ENCODE assay signal across 8 cellular contexts in genomic region chr2:20666114-20666363, GRCh38. TPM values are rescaled to one million over a fixed set of nuclear protein-coding genes. Genes with fewer than 3 reads are reported as not detected.
A peak's percentile ranks its signal among the peaks of the same experiment; 100 is the strongest.
DNase-seq lines count a peak whose midpoint lies in the region; ATAC-seq and TF ChIP-seq lines count a peak whose summit lies in the region.

No MANE protein-coding gene starts in this region.

- DNase-seq in heart right ventricle, result no peak
- DNase-seq in Right ventricle myocardium inferior (ENCODE audit: missing footprints), result no peak
- no peak for DNase-seq in adipocyte (ENCODE audit: low read depth)
- no peak for DNase-seq in lower lobe of right lung
- no peak for DNase-seq in uterus
- no peak for DNase-seq in cortex of kidney (lab: John Stamatoyannopoulos, UW)
- no peak for DNase-seq in hepatic stellate cell (ENCODE audit: low spot score)
- no peak for DNase-seq in NCI-H69 (lab: John Stamatoyannopoulos, UW)

- H3K36me3 ChIP-seq in heart right ventricle, result no peaks in the 10 kb centered on the region
- no peaks in the 10 kb centered on the region for H3K36me3 ChIP-seq in adipocyte (ENCODE audit: control insufficient read depth, insufficient read depth, low read length, severe bottlenecking)
- no peaks in the 10 kb centered on the region for H3K36me3 ChIP-seq in lower lobe of right lung
- H3K36me3 ChIP-seq in uterus, result no peaks in the 10 kb centered on the region

- intact Hi-C loops in heart right ventricle (cut with DNase I) (loop anchor here in 3 of 10 donors (10.0 kb wide), 2 partner anchors 159 to 449 kb away; partner anchors contain the start of gene LDAH (in 1 of the 3)), Right ventricle myocardium inferior (cut with DNase I) (no loop called here), lower lobe of right lung (cut with DNase I) (no loop called here), uterus (cut with DNase I; ENCODE audit: low total_unique reads) (loop anchor here (5.0 kb wide), 1 partner anchor 296 kb away; no protein-coding TSS in a partner anchor)

- H3K9me3 ChIP-seq in heart right ventricle, result no peaks in the 10 kb centered on the region
- H3K9me3 ChIP-seq in adipocyte (ENCODE audit: control insufficient read depth, low read length), result no peaks in the 10 kb centered on the region
- H3K9me3 ChIP-seq in lower lobe of right lung, result no peaks in the 10 kb centered on the region
- no peaks in the 10 kb centered on the region for H3K9me3 ChIP-seq in uterus

- H3K4me1 ChIP-seq in heart right ventricle (peaks cover 0 to 31% (median 20%) of the 10 kb centered on the region in 9 donors), adipocyte (ENCODE audit: control insufficient read depth, insufficient read depth, low read length) (no peaks in the 10 kb centered on the region), lower lobe of right lung (peaks cover 25% of the 10 kb centered on the region), uterus (peaks cover 0 to 11% of the 10 kb centered on the region in 2 donors)

- H3K27me3 ChIP-seq in heart right ventricle (peaks cover 36 to 97% (median 96%) of the 10 kb centered on the region in 7 donors), adipocyte (replicated peaks; ENCODE audit: control insufficient read depth, insufficient read depth, low read length) (peaks cover 72% of the 10 kb centered on the region), lower lobe of right lung (ENCODE audit: low read depth) (peaks cover 93% of the 10 kb centered on the region), uterus (peaks cover 0 to 6% of the 10 kb centered on the region in 2 donors)

- TF ChIP-seq CTCF in heart right ventricle (IDR thresholded peaks at IDR 0.05), result no peak
- TF ChIP-seq CTCF in lower lobe of right lung (IDR thresholded peaks at IDR 0.05), result no peak
- no peak for TF ChIP-seq CTCF in uterus (IDR thresholded peaks at IDR 0.05)

- H3K27ac ChIP-seq in heart right ventricle (peak overlapping the region in 5 of 10 donors; percentile 10 to 46 (median 35)), lower lobe of right lung (no peak overlapping the region), uterus (peak overlapping the region; percentile 69 to 73)

- no peak overlapping the region for H3K9ac ChIP-seq in adipocyte (ENCODE audit: low read length)

- peak in 2 of 8 donors; percentile 9 to 35 for ATAC-seq in heart right ventricle
- no peak for ATAC-seq in Right ventricle myocardium inferior
- ATAC-seq in lower lobe of right lung, result peak in 1 of 2 donors; percentile 24

- TF ChIP-seq POLR2A in uterus (IDR thresholded peaks at IDR 0.05), result no peak

- 0 to 2% methylated on average over 32 of the region's 32 CpGs for WGBS in heart right ventricle, 2 donors

- H3K4me3 ChIP-seq in heart right ventricle (peak overlapping the region; percentile 16 to 57 (median 50)), adipocyte (ENCODE audit: low read length) (peak overlapping the region; percentile 54), lower lobe of right lung (peak overlapping the region; percentile 49), uterus (peak overlapping the region; percentile 47 to 52)

RNA-seq across cellular contexts. Expression of gene GDF7, which starts 0.9 kb away (rescaled TPM):
- total RNA-seq in heart right ventricle, result 1 to 10 TPM in 1 of 10 donors, under 1 TPM in 9; 0.10 to 1.2 (median 0.66) TPM
- polyA plus RNA-seq in heart right ventricle, result under 1 TPM; 0.17 to 0.37 TPM
- 0.46 TPM for total RNA-seq in Right ventricle myocardium inferior
- total RNA-seq in lower lobe of right lung, result 0.62 TPM
- total RNA-seq in uterus, result 10 to 100 TPM in 1 of 4 donors, 1 to 10 TPM in 3; 1.5 to 45.6 (median 5.4) TPM

RNA-seq across cellular contexts. Expression of gene HS1BP3, which starts 15.1 kb away (rescaled TPM):
- 10 to 100 TPM; 11.3 to 26.3 (median 16.1) TPM for total RNA-seq in heart right ventricle
- polyA plus RNA-seq in heart right ventricle, result 10 to 100 TPM; 16.8 to 24.6 TPM
- 20.1 TPM for total RNA-seq in Right ventricle myocardium inferior
- 39.9 TPM for total RNA-seq in lower lobe of right lung
- 10 to 100 TPM in 3 of 4 donors, 1 to 10 TPM in 1; 7.1 to 41.8 (median 28.4) TPM for total RNA-seq in uterus
